Comparison of ENCODE assay signal across 11 cellular contexts in the genomic region with DNA sequence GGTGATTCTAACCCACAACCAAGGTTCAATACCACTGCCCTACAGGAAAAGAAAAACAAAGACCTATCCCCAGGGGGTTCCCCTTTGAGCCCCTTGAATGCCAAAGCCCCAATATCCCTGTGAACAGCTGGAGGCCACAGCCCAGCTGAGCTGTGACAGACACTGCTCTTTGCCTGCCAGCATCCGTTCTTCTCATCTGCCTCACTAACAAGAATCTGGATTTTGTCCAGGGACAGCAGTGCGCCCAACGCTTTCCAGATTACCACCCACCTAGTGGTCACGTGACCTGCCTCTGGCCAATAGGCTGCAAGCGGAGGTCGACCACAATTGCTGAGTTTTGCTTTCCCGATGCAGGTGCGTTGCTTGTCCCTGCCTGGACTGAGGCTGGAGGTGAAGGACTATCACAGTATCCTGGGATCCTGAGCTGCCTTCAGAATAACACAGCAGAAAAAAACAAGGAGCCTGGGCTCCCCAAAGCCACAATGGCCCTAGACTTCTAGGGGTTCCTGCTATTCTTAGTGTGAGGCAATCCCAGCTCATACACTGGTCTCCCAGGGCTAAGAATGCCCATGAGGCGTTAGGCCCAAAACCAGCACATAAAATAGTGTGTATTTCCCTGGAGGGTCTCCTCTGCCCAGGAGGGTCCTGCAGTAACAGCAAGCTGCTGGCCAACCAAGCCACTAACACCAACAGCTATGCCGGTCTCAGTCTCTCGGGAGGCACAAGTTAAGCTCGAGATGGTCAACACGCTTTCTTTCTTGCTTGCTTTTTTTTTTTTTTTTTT. TPM values are rescaled to one million over a fixed set of nuclear protein-coding genes. Genes with fewer than 3 reads are reported as not detected.
A peak's percentile ranks its signal among the peaks of the same experiment; 100 is the strongest.
DNase-seq lines count a peak whose midpoint lies in the region; ATAC-seq and TF ChIP-seq lines count a peak whose summit lies in the region.
"Had no signal": no experiment of that assay in that cellular context is flagged by ENCODE, and none has a peak within 500 bp of the region (broad histone marks: within the 10 kb centered on the region; RNA-seq: fewer than 3 reads in every experiment).

No MANE protein-coding gene starts in this region.

- TF ChIP-seq CTCF in AG04449 (IDR thresholded peaks at IDR 0.05; ENCODE audit: insufficient read depth, low read length, missing control alignments) (no peak), endothelial cell (IDR thresholded peaks at IDR 0.05; ENCODE audit: unreplicated experiment) (no peak), liver (IDR thresholded peaks at IDR 0.05; ENCODE audit: low read depth, low read length, missing input control) (no peak)

- H3K4me1 ChIP-seq in liver (ENCODE audit: control insufficient read depth in 4 of 4, insufficient read depth in 4 of 4, low read length in 3 of 4) = peaks cover 0 to 5% (median 0%) of the 10 kb centered on the region in 4 donors
- H3K4me1 ChIP-seq: body of pancreas had no signal

- CTCF ChIA-PET in AG04449 (lab: Yijun Ruan, JAX) = interaction anchor here (0.7 to 1.7 kb wide), 3 partner anchors 9 to 354 kb away, joined by 3 to 5 read pairs (median 4); no protein-coding TSS in a partner anchor

- no peaks in the 10 kb centered on the region for H3K27me3 ChIP-seq in liver (ENCODE audit: control insufficient read depth in 4 of 4, insufficient read depth in 4 of 4, low read length in 3 of 4)
- H3K27me3 ChIP-seq: body of pancreas had no signal

- WGBS in liver = 57% methylated on average over 13 of the region's 13 CpGs

- H3K4me3 Mint-ChIP-seq in endothelial cell (ENCODE audit: unreplicated experiment) = peak overlapping the region; percentile 42
- H3K4me3 Mint-ChIP-seq: CD4-positive, CD25-positive, alpha-beta regulatory T cell; T-helper 2 cell treated with Interferon-gamma antibody and Interleukin-4, amounts not matched to agents 5 μg/mL and 100 μg/mL, for 36 hours had no signal

- H3K4me3 ChIP-seq in AG04449 (ENCODE audit: low read depth, low read length) (peak overlapping the region; percentile 12; the same call in 1 of the 2 replicates), liver (ENCODE audit: low read depth in 1 of 3, low read length in 3 of 3) (no peak overlapping the region)
- H3K4me3 ChIP-seq: body of pancreas had no signal

- H3K4me1 Mint-ChIP-seq in endothelial cell (ENCODE audit: unreplicated experiment) = peaks cover 6% of the 10 kb centered on the region

- TF ChIP-seq RAD21 in liver (IDR thresholded peaks at IDR 0.05) = no peak

- no peaks in the 10 kb centered on the region for H3K9me3 Mint-ChIP-seq in endothelial cell (ENCODE audit: unreplicated experiment)
- H3K9me3 Mint-ChIP-seq: CD4-positive, CD25-positive, alpha-beta regulatory T cell; T-helper 2 cell treated with Interferon-gamma antibody and Interleukin-4, amounts not matched to agents 5 μg/mL and 100 μg/mL, for 36 hours had no signal

- DNase-seq in AG04449 (ENCODE audit: low read depth, low spot score) = no peak
- DNase-seq in NCI-H2029 (lab: John Stamatoyannopoulos, UW) = peak; percentile 96
- peak; percentile 41 for DNase-seq in endothelial cell (ENCODE audit: low spot score)
- no peak for DNase-seq in Kasumi-1 (lab: John Stamatoyannopoulos, UW)
- DNase-seq in SKM-1 (lab: John Stamatoyannopoulos, UW; ENCODE audit: unreplicated experiment) = no peak
- DNase-seq in stimulated activated CD4-positive, alpha-beta T cell treated with anti-CD3 and anti-CD28 coated beads, Interleukin-2, amount 100 ng/mL, for 48 hours = no peak
- DNase-seq: CD4-positive, CD25-positive, alpha-beta regulatory T cell had no signal

- no peak for ATAC-seq in HG03571 (IDR thresholded peaks at IDR 0.05; ENCODE audit: unreplicated experiment)
- ATAC-seq: body of pancreas had no signal

- H3K27ac Mint-ChIP-seq in endothelial cell (ENCODE audit: unreplicated experiment) = no peak overlapping the region
- H3K27ac Mint-ChIP-seq: CD4-positive, CD25-positive, alpha-beta regulatory T cell; T-helper 2 cell treated with Interferon-gamma antibody and Interleukin-4, amounts not matched to agents 5 μg/mL and 100 μg/mL, for 36 hours had no signal

- POLR2A ChIA-PET in AG04449 (lab: Yijun Ruan, JAX) = no interaction called here

- no peak overlapping the region for H3K9ac ChIP-seq in liver (ENCODE audit: low read depth in 1 of 2, low read length in 2 of 2)

- no peaks in the 10 kb centered on the region for H3K36me3 Mint-ChIP-seq in endothelial cell (ENCODE audit: low read depth, unreplicated experiment)

- no peaks in the 10 kb centered on the region for H3K27me3 Mint-ChIP-seq in endothelial cell (ENCODE audit: unreplicated experiment)
- H3K27me3 Mint-ChIP-seq: CD4-positive, CD25-positive, alpha-beta regulatory T cell had no signal

- H3K27ac ChIP-seq in liver (ENCODE audit: low read depth in 1 of 2, low read length in 2 of 2) = no peak overlapping the region
- H3K27ac ChIP-seq: body of pancreas had no signal

- H3K9me3 ChIP-seq in liver (ENCODE audit: control insufficient read depth in 4 of 4, low read length in 3 of 4) = no peaks in the 10 kb centered on the region
- H3K9me3 ChIP-seq: body of pancreas had no signal

- peaks cover 2 to 46% (median 36%) of the 10 kb centered on the region in 4 donors for H3K36me3 ChIP-seq in liver (ENCODE audit: control insufficient read depth in 4 of 4, insufficient read depth in 3 of 4, low read depth in 1 of 4, low read length in 3 of 4)

TF ChIP-seq in liver, 16 proteins besides CTCF, POLR2A, EP300 and RAD21:
- TF ChIP-seq REST (IDR thresholded peaks at IDR 0.05) (no peak), FOXA2 (IDR thresholded peaks at IDR 0.05) (no peak), SP1 (IDR thresholded peaks at IDR 0.05) (peak; percentile 16), FOXA1 (IDR thresholded peaks at IDR 0.05) (no peak)

RNA-seq across cellular contexts. Expression of gene BDH1, which starts 13.8 kb away (rescaled TPM):
- total RNA-seq in endothelial cell (ENCODE audit: unreplicated experiment) (4.7 TPM), liver (100 to 1,000 TPM in 1 of 2 donors, 10 to 100 TPM in 1; 49.4 to 140 TPM)
- 100 to 1,000 TPM; 213 to 268 TPM for polyA plus RNA-seq in liver

Comparison
In these comparisons a context has a peak if more than half of its experiments do, and no peak if none do; other contexts are left out.
1. DNase-seq: peak in NCI-H2029 (single experiment) and endothelial cell (single experiment); none in AG04449 (single experiment), Kasumi-1 (0 of 2), SKM-1 (single experiment) and stimulated activated CD4-positive, alpha-beta T cell treated with anti-CD3 and anti-CD28 coated beads, Interleukin-2, amount 100 ng/mL, for 48 hours (0 of 2).